ENCODE assay signal across 11 cellular contexts in the genomic region with DNA sequence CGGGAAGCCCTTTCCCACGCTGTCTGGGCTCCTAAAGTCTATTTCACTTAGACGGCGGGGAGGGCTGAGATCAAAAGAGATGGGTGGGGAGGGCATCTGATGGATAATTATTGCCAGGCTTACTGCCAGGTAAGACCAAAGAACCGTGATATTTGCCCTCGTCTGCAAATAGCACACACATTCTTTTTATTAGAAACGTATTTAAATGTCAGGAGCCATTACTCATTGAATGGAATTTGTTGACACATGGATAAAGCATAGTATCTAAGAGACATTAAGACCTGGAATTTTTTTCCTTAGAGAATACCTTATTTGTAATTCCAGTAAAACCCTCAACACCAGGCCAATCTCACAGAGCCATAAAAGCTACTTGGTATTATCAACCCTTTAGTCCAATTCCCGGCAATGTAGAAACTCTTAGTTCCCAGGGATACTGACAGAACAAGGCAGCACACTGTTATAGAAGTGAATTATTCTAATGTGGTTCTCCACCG. TPM values are rescaled to one million over a fixed set of nuclear protein-coding genes. Genes with fewer than 3 reads are reported as not detected.
DNase-seq lines count a peak whose midpoint lies in the region; ATAC-seq and TF ChIP-seq lines count a peak whose summit lies in the region.
"Had no signal": no experiment of that assay in that cellular context is flagged by ENCODE, and none has a peak within 500 bp of the region (broad histone marks: within the 10 kb centered on the region; RNA-seq: fewer than 3 reads in every experiment).

No MANE protein-coding gene starts in this region.

- peaks cover 6 to 85% (median 23%) of the 10 kb centered on the region in 3 experiments for H3K36me3 ChIP-seq in naive thymus-derived CD4-positive, alpha-beta T cell (ENCODE audit: control insufficient read depth in 2 of 3, insufficient read depth in 3 of 3, low read length in 3 of 3)

- peaks cover under 1 to 19% (median 14%) of the 10 kb centered on the region in 4 donors for H3K4me1 Mint-ChIP-seq in naive thymus-derived CD8-positive, alpha-beta T cell
- H3K4me1 Mint-ChIP-seq in CD14-positive monocyte = no peaks in the 10 kb centered on the region
- peaks cover 5 to 12% (median 9%) of the 10 kb centered on the region in 7 donors for H3K4me1 Mint-ChIP-seq in naive thymus-derived CD4-positive, alpha-beta T cell
- H3K4me1 Mint-ChIP-seq: activated B cell treated with CpG ODN at 0.5 μM for 24 hours had no signal

- H3K9me3 ChIP-seq in naive thymus-derived CD4-positive, alpha-beta T cell (ENCODE audit: control insufficient read depth in 2 of 3, low read length in 3 of 3) = no peaks in the 10 kb centered on the region
- H3K9me3 ChIP-seq: colonic mucosa had no signal

- TF ChIP-seq CTCF in AG09309 (IDR thresholded peaks at IDR 0.05; ENCODE audit: control insufficient read depth, insufficient read depth, low read depth, low read length, missing control alignments) (no peak), astrocyte of the spinal cord (IDR thresholded peaks at IDR 0.05; ENCODE audit: low read depth, low read length) (no peak), CD14-positive monocyte (IDR thresholded peaks at IDR 0.05) (no peak)

- intact Hi-C loops in CD14-positive monocyte (cut with micrococcal nuclease) = no loop called here
- intact Hi-C loops in naive thymus-derived CD4-positive, alpha-beta T cell (cut with micrococcal nuclease) = no loop called here

- in situ Hi-C loops in astrocyte of the spinal cord (cut with HindIII; ENCODE audit: low sequenced_read_pairs) = no loop called here

- peaks cover 5 to 92% (median 8%) of the 10 kb centered on the region in 3 donors for H3K36me3 Mint-ChIP-seq in naive thymus-derived CD8-positive, alpha-beta T cell
- peaks cover 66 to 76% of the 10 kb centered on the region in 2 donors for H3K36me3 Mint-ChIP-seq in CD14-positive monocyte
- H3K36me3 Mint-ChIP-seq in naive thymus-derived CD4-positive, alpha-beta T cell = peaks cover 5 to 72% (median 21%) of the 10 kb centered on the region in 5 donors

- POLR2A ChIA-PET in naive thymus-derived CD8-positive, alpha-beta T cell (lab: Charles Lee) = no interaction called here
- POLR2A ChIA-PET in naive thymus-derived CD4-positive, alpha-beta T cell (lab: Charles Lee) = no interaction called here

- CTCF ChIA-PET in naive thymus-derived CD4-positive, alpha-beta T cell (lab: Charles Lee) = no interaction called here

- H3K4me3 ChIP-seq in AG09309 (ENCODE audit: control insufficient read depth, low read depth, low read length) (no peak overlapping the region), astrocyte of the spinal cord (ENCODE audit: low read depth, low read length) (no peak overlapping the region)
- H3K4me3 ChIP-seq in naive thymus-derived CD4-positive, alpha-beta T cell (ENCODE audit: low read length) = no peak overlapping the region
- H3K4me3 ChIP-seq: colonic mucosa had no signal

- H3K27me3 ChIP-seq in naive thymus-derived CD4-positive, alpha-beta T cell (ENCODE audit: control insufficient read depth in 2 of 2, insufficient read depth in 2 of 2, low read length in 2 of 2) = no peaks in the 10 kb centered on the region
- H3K27me3 ChIP-seq: colonic mucosa had no signal

- H3K4me3 Mint-ChIP-seq in naive thymus-derived CD8-positive, alpha-beta T cell = no peak overlapping the region
- H3K4me3 Mint-ChIP-seq in CD14-positive monocyte = no peak overlapping the region
- no peak overlapping the region for H3K4me3 Mint-ChIP-seq in naive thymus-derived CD4-positive, alpha-beta T cell
- H3K4me3 Mint-ChIP-seq: activated B cell treated with CpG ODN at 0.5 μM for 24 hours had no signal

- no peaks in the 10 kb centered on the region for H3K27me3 Mint-ChIP-seq in naive thymus-derived CD8-positive, alpha-beta T cell
- H3K27me3 Mint-ChIP-seq in CD14-positive monocyte (ENCODE audit: low read depth in 3 of 3) = peaks cover 0 to 2% (median 0%) of the 10 kb centered on the region in 3 donors
- no peaks in the 10 kb centered on the region for H3K27me3 Mint-ChIP-seq in naive thymus-derived CD4-positive, alpha-beta T cell
- H3K27me3 Mint-ChIP-seq: activated B cell treated with CpG ODN at 0.5 μM for 24 hours had no signal

- no peak overlapping the region for H3K27ac ChIP-seq in naive thymus-derived CD4-positive, alpha-beta T cell (ENCODE audit: low read depth, low read length)
- H3K27ac ChIP-seq: colonic mucosa had no signal

- no peaks in the 10 kb centered on the region for H3K4me1 ChIP-seq in naive thymus-derived CD4-positive, alpha-beta T cell (ENCODE audit: control insufficient read depth in 2 of 2, insufficient read depth in 2 of 2, low read length in 2 of 2)
- H3K4me1 ChIP-seq: colonic mucosa had no signal

- no peak for ATAC-seq in naive thymus-derived CD8-positive, alpha-beta T cell
- no peak for ATAC-seq in GM21447 (IDR thresholded peaks at IDR 0.05; ENCODE audit: unreplicated experiment)
- ATAC-seq in naive thymus-derived CD4-positive, alpha-beta T cell = no peak

- H3K9me3 Mint-ChIP-seq in naive thymus-derived CD8-positive, alpha-beta T cell = no peaks in the 10 kb centered on the region
- H3K9me3 Mint-ChIP-seq in CD14-positive monocyte = no peaks in the 10 kb centered on the region
- no peaks in the 10 kb centered on the region for H3K9me3 Mint-ChIP-seq in naive thymus-derived CD4-positive, alpha-beta T cell
- H3K9me3 Mint-ChIP-seq: activated B cell treated with CpG ODN at 0.5 μM for 24 hours had no signal

- DNase-seq in AG09309 (ENCODE audit: low read depth) (peak; percentile 84), LoVo (ENCODE audit: low spot score) (peak; percentile 70), astrocyte of the spinal cord (ENCODE audit: low read depth, low spot score) (peak; percentile 55), kidney tubule cell (ENCODE audit: low spot score) (peak; percentile 79), CD14-positive monocyte (ENCODE audit: low spot score) (no peak)
- no peak for DNase-seq in naive thymus-derived CD8-positive, alpha-beta T cell
- DNase-seq in naive thymus-derived CD4-positive, alpha-beta T cell = no peak
- DNase-seq: activated B cell treated with CpG ODN at 0.5 μM for 24 hours, colonic mucosa had no signal

- H3K27ac Mint-ChIP-seq in naive thymus-derived CD8-positive, alpha-beta T cell = no peak overlapping the region
- peak overlapping the region in 1 of 7 donors; percentile 25 for H3K27ac Mint-ChIP-seq in CD14-positive monocyte
- no peak overlapping the region for H3K27ac Mint-ChIP-seq in naive thymus-derived CD4-positive, alpha-beta T cell
- H3K27ac Mint-ChIP-seq: activated B cell treated with CpG ODN at 0.5 μM for 24 hours had no signal

RNA-seq across cellular contexts. Expression of a gene that starts 10.7 kb away (rescaled TPM):
- total RNA-seq in naive thymus-derived CD8-positive, alpha-beta T cell = 10 to 100 TPM; 20.6 to 22.7 TPM
- polyA plus RNA-seq in naive thymus-derived CD8-positive, alpha-beta T cell = 1 to 10 TPM; 2.2 to 5.6 (median 2.8) TPM
- polyA plus RNA-seq in CD14-positive monocyte = under 1 TPM; 0.25 to 0.47 TPM
- total RNA-seq in naive thymus-derived CD4-positive, alpha-beta T cell = 10 to 100 TPM; 14.5 to 20.6 (median 17.9) TPM
- polyA plus RNA-seq in naive thymus-derived CD4-positive, alpha-beta T cell = 1 to 10 TPM; 1.8 to 6.1 TPM

RNA-seq across cellular contexts. Expression of a gene that starts 30.4 kb away (rescaled TPM):
- 10 to 100 TPM; 14.4 to 18.1 TPM for total RNA-seq in naive thymus-derived CD8-positive, alpha-beta T cell
- polyA plus RNA-seq in naive thymus-derived CD8-positive, alpha-beta T cell = 10 to 100 TPM; 11.2 to 14.9 (median 14.3) TPM
- polyA plus RNA-seq in CD14-positive monocyte = under 1 TPM; 0.37 to 0.63 TPM
- total RNA-seq in naive thymus-derived CD4-positive, alpha-beta T cell = 10 to 100 TPM in 4 of 5 experiments, 1 to 10 TPM in 1; 2.6 to 16.3 (median 12.3) TPM
- 10 to 100 TPM in 1 of 2 donors, 1 to 10 TPM in 1; 3.8 to 11.0 TPM for polyA plus RNA-seq in naive thymus-derived CD4-positive, alpha-beta T cell
- total RNA-seq: HT1080 had no signal

Comparison
In these comparisons a context has a peak if more than half of its experiments do, and no peak if none do; other contexts are left out.
1. DNase-seq: peak in AG09309 (single experiment), LoVo (single experiment), astrocyte of the spinal cord (single experiment) and kidney tubule cell (single experiment); none in naive thymus-derived CD8-positive, alpha-beta T cell (0 of 10), CD14-positive monocyte (single experiment) and naive thymus-derived CD4-positive, alpha-beta T cell (0 of 9).